In the genomic region with DNA sequence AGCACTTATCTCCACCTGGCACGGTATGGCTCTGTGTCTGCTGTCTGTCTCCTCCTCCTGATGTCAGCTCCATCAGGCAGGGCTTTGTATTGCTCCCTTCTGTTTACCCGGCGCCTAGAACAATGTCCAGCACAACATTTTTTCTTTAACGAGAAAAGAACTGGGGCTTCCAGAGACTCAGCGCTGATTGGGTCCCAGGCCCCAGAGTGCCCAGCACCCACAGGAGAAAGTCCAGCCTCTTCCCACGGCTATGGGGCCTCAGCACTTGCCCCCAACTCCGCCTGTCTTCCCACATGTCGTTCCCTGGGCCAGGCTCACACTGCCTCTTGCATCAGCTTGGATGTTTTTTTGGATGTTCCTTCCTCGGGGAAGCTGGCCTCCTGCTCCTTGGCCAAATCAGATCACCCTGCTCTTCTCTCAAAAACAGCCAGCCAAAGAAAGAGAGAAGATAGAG, we compare ENCODE assay signal across 1 cellular context.
A peak's percentile ranks its signal among the peaks of the same experiment; 100 is the strongest.
TF ChIP-seq lines count a peak whose summit lies in the region.

No MANE protein-coding gene starts in this region.

TF ChIP-seq in HepG2, 621 proteins besides CTCF, POLR2A, EP300 and RAD21 (continued from another document and continues in another):
- TF ChIP-seq PTBP1 (IDR thresholded peaks at IDR 0.05; ENCODE audit: low read depth, low read length, poor library complexity, severe bottlenecking) = no peak
- no peak for TF ChIP-seq RBM39 (IDR thresholded peaks at IDR 0.05; ENCODE audit: low read depth, low read length, poor library complexity, severe bottlenecking)
- TF ChIP-seq, protein P1, sequence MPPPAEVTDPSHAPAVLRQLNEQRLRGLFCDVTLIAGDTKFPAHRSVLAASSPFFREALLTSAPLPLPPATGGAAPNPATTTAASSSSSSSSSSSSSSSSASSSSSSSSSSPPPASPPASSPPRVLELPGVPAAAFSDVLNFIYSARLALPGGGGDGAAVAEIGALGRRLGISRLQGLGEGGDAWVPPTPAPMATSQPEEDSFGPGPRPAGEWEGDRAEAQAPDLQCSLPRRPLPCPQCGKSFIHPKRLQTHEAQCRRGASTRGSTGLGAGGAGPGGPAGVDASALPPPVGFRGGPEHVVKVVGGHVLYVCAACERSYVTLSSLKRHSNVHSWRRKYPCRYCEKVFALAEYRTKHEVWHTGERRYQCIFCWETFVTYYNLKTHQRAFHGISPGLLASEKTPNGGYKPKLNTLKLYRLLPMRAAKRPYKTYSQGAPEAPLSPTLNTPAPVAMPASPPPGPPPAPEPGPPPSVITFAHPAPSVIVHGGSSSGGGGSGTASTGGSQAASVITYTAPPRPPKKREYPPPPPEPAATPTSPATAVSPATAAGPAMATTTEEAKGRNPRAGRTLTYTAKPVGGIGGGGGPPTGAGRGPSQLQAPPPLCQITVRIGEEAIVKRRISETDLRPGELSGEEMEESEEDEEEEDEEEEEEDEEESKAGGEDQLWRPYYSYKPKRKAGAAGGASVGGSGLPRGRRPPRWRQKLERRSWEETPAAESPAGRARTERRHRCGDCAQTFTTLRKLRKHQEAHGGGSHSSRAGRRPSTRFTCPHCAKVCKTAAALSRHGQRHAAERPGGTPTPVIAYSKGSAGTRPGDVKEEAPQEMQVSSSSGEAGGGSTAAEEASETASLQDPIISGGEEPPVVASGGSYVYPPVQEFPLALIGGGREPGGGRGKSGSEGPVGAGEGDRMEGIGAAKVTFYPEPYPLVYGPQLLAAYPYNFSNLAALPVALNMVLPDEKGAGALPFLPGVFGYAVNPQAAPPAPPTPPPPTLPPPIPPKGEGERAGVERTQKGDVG (CRISPR knock-in tag; IDR thresholded peaks at IDR 0.05; ENCODE audit: borderline replicate concordance) = no peak
- no peak for TF ChIP-seq ATF1 (CRISPR knock-in tag; IDR thresholded peaks at IDR 0.05)
- TF ChIP-seq MEF2D (CRISPR knock-in tag; IDR thresholded peaks at IDR 0.05) = no peak
- TF ChIP-seq, protein P2, sequence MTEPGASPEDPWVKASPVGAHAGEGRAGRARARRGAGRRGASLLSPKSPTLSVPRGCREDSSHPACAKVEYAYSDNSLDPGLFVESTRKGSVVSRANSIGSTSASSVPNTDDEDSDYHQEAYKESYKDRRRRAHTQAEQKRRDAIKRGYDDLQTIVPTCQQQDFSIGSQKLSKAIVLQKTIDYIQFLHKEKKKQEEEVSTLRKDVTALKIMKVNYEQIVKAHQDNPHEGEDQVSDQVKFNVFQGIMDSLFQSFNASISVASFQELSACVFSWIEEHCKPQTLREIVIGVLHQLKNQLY (CRISPR knock-in tag; IDR thresholded peaks at IDR 0.05) = no peak
- TF ChIP-seq XRCC5 (optimal IDR thresholded peaks at IDR 0.05; ENCODE audit: low read length) = peak; percentile 33
- peak; percentile 62 for TF ChIP-seq ASH2L (IDR thresholded peaks at IDR 0.05; ENCODE audit: insufficient read length, low read depth, low read length)
- no peak for TF ChIP-seq NBN (conservative IDR thresholded peaks at IDR 0.05)
- peak; percentile 42 for TF ChIP-seq GABPB1 (CRISPR knock-in tag; IDR thresholded peaks at IDR 0.05)
- TF ChIP-seq, protein P3, sequence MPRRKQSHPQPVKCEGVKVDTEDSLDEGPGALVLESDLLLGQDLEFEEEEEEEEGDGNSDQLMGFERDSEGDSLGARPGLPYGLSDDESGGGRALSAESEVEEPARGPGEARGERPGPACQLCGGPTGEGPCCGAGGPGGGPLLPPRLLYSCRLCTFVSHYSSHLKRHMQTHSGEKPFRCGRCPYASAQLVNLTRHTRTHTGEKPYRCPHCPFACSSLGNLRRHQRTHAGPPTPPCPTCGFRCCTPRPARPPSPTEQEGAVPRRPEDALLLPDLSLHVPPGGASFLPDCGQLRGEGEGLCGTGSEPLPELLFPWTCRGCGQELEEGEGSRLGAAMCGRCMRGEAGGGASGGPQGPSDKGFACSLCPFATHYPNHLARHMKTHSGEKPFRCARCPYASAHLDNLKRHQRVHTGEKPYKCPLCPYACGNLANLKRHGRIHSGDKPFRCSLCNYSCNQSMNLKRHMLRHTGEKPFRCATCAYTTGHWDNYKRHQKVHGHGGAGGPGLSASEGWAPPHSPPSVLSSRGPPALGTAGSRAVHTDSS (CRISPR knock-in tag; conservative IDR thresholded peaks at IDR 0.05) = no peak
- no peak for TF ChIP-seq WIZ (CRISPR knock-in tag; IDR thresholded peaks at IDR 0.05)
- no peak for TF ChIP-seq MED13 (CRISPR knock-in tag; IDR thresholded peaks at IDR 0.05)
- TF ChIP-seq MYC (CRISPR knock-in tag; IDR thresholded peaks at IDR 0.05; ENCODE audit: borderline replicate concordance) = peak; percentile 81; the same call in 1 of the 2 replicates
- no peak for TF ChIP-seq ZSCAN30 (CRISPR knock-in tag; IDR thresholded peaks at IDR 0.05)
- TF ChIP-seq CHCHD3 (CRISPR knock-in tag; IDR thresholded peaks at IDR 0.05) = no peak
- TF ChIP-seq SOX5 (CRISPR knock-in tag; IDR thresholded peaks at IDR 0.05; ENCODE audit: borderline replicate concordance) = peak; percentile 93
- TF ChIP-seq ZFP90 (CRISPR knock-in tag; IDR thresholded peaks at IDR 0.05; ENCODE audit: borderline replicate concordance) = no peak
- TF ChIP-seq FOXA1 (IDR thresholded peaks at IDR 0.05) = no peak
- peak; percentile 47 for TF ChIP-seq FOXA1 (CRISPR knock-in tag; IDR thresholded peaks at IDR 0.05)
- TF ChIP-seq NFATC3 (CRISPR knock-in tag; IDR thresholded peaks at IDR 0.05) = no peak
- TF ChIP-seq ZNF570 (CRISPR knock-in tag; IDR thresholded peaks at IDR 0.05; ENCODE audit: borderline replicate concordance) = no peak
- no peak for TF ChIP-seq ZFP37 (CRISPR knock-in tag; IDR thresholded peaks at IDR 0.05; ENCODE audit: borderline replicate concordance)
- TF ChIP-seq ZSCAN25 (CRISPR knock-in tag; IDR thresholded peaks at IDR 0.05) = no peak
- peak; percentile 31; the same call in 1 of the 2 replicates for TF ChIP-seq FOXK1 (CRISPR knock-in tag; IDR thresholded peaks at IDR 0.05; ENCODE audit: borderline replicate concordance, low read depth)
- peak; percentile 56 for TF ChIP-seq POLR2AphosphoS5 (IDR thresholded peaks at IDR 0.05; ENCODE audit: low read depth, low read length)
- TF ChIP-seq, protein P4, sequence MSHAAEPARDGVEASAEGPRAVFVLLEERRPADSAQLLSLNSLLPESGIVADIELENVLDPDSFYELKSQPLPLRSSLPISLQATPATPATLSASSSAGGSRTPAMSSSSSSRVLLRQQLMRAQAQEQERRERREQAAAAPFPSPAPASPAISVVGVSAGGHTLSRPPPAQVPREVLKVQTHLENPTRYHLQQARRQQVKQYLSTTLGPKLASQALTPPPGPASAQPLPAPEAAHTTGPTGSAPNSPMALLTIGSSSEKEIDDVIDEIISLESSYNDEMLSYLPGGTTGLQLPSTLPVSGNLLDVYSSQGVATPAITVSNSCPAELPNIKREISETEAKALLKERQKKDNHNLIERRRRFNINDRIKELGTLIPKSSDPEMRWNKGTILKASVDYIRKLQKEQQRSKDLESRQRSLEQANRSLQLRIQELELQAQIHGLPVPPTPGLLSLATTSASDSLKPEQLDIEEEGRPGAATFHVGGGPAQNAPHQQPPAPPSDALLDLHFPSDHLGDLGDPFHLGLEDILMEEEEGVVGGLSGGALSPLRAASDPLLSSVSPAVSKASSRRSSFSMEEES (CRISPR knock-in tag; IDR thresholded peaks at IDR 0.05) = no peak
- TF ChIP-seq CCAR2 (optimal IDR thresholded peaks at IDR 0.05; ENCODE audit: low read depth, low read length) = no peak
- TF ChIP-seq, protein P5, sequence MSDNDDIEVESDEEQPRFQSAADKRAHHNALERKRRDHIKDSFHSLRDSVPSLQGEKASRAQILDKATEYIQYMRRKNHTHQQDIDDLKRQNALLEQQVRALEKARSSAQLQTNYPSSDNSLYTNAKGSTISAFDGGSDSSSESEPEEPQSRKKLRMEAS (IDR thresholded peaks at IDR 0.05) = peak; percentile 85
- TF ChIP-seq ZNF572 (CRISPR knock-in tag; IDR thresholded peaks at IDR 0.05) = no peak
- TF ChIP-seq ZNF792 (CRISPR knock-in tag; IDR thresholded peaks at IDR 0.05) = no peak
- no peak for TF ChIP-seq ZNF282 (IDR thresholded peaks at IDR 0.05; ENCODE audit: partially characterized antibody)
- no peak for TF ChIP-seq ZNF670 (CRISPR knock-in tag; IDR thresholded peaks at IDR 0.05; ENCODE audit: borderline replicate concordance)
- no peak for TF ChIP-seq PAWR (CRISPR knock-in tag; IDR thresholded peaks at IDR 0.05; ENCODE audit: borderline replicate concordance)
- TF ChIP-seq ZNF12 (CRISPR knock-in tag; IDR thresholded peaks at IDR 0.05) = no peak
- TF ChIP-seq PHF20 (CRISPR knock-in tag; IDR thresholded peaks at IDR 0.05) = no peak
- TF ChIP-seq, protein P6, sequence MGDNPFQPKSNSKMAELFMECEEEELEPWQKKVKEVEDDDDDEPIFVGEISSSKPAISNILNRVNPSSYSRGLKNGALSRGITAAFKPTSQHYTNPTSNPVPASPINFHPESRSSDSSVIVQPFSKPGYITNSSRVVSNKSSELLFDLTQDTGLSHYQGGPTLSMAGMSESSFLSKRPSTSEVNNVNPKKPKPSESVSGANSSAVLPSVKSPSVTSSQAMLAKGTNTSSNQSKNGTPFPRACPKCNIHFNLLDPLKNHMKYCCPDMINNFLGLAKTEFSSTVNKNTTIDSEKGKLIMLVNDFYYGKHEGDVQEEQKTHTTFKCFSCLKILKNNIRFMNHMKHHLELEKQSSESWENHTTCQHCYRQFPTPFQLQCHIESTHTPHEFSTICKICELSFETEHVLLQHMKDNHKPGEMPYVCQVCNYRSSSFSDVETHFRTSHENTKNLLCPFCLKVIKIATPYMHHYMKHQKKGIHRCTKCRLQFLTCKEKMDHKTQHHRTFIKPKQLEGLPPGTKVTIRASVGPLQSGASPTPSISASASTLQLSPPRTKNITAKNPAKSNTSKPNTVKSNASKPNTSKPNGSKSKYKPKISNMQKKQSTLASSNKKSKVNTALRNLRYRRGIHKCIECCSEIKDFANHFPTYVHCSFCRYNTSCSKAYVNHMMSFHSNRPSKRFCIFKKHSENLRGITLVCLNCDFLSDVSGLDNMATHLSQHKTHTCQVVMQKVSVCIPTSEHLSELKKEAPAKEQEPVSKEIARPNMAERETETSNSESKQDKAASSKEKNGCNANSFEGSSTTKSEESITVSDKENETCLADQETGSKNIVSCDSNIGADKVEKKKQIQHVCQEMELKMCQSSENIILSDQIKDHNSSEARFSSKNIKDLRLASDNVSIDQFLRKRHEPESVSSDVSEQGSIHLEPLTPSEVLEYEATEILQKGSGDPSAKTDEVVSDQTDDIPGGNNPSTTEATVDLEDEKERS (CRISPR knock-in tag; IDR thresholded peaks at IDR 0.05) = no peak
- TF ChIP-seq GZF1 (CRISPR knock-in tag; IDR thresholded peaks at IDR 0.05) = no peak
- no peak for TF ChIP-seq ARNT (IDR thresholded peaks at IDR 0.05)
- 0 out of 2 replicates have a peak, but pooled peaks have one; percentile 31 for TF ChIP-seq ZNF543 (CRISPR knock-in tag; IDR thresholded peaks at IDR 0.05)
- peak; percentile 27; the same call in 1 of the 2 replicates for TF ChIP-seq SP4 (CRISPR knock-in tag; IDR thresholded peaks at IDR 0.05)
- TF ChIP-seq SRF (IDR thresholded peaks at IDR 0.05; ENCODE audit: low read depth, low read length) = no peak
- TF ChIP-seq ZNF607 (CRISPR knock-in tag; IDR thresholded peaks at IDR 0.05; ENCODE audit: borderline replicate concordance) = no peak
- peak; percentile 4 for TF ChIP-seq TEAD3 (CRISPR knock-in tag; optimal IDR thresholded peaks at IDR 0.05; ENCODE audit: borderline replicate concordance)
- TF ChIP-seq POLR2AphosphoS2 (IDR thresholded peaks at IDR 0.05; ENCODE audit: low read depth, low read length) = no peak
- TF ChIP-seq, protein P7, sequence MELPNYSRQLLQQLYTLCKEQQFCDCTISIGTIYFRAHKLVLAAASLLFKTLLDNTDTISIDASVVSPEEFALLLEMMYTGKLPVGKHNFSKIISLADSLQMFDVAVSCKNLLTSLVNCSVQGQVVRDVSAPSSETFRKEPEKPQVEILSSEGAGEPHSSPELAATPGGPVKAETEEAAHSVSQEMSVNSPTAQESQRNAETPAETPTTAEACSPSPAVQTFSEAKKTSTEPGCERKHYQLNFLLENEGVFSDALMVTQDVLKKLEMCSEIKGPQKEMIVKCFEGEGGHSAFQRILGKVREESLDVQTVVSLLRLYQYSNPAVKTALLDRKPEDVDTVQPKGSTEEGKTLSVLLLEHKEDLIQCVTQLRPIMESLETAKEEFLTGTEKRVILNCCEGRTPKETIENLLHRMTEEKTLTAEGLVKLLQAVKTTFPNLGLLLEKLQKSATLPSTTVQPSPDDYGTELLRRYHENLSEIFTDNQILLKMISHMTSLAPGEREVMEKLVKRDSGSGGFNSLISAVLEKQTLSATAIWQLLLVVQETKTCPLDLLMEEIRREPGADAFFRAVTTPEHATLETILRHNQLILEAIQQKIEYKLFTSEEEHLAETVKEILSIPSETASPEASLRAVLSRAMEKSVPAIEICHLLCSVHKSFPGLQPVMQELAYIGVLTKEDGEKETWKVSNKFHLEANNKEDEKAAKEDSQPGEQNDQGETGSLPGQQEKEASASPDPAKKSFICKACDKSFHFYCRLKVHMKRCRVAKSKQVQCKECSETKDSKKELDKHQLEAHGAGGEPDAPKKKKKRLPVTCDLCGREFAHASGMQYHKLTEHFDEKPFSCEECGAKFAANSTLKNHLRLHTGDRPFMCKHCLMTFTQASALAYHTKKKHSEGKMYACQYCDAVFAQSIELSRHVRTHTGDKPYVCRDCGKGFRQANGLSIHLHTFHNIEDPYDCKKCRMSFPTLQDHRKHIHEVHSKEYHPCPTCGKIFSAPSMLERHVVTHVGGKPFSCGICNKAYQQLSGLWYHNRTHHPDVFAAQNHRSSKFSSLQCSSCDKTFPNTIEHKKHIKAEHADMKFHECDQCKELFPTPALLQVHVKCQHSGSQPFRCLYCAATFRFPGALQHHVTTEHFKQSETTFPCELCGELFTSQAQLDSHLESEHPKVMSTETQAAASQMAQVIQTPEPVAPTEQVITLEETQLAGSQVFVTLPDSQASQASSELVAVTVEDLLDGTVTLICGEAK (IDR thresholded peaks at IDR 0.05) = no peak
- TF ChIP-seq, protein P7 (CRISPR knock-in tag; IDR thresholded peaks at IDR 0.05) = no peak
- TF ChIP-seq HIVEP1 (CRISPR knock-in tag; IDR thresholded peaks at IDR 0.05) = no peak
